1 cellular context compared by ENCODE assay signal in the genomic region with DNA sequence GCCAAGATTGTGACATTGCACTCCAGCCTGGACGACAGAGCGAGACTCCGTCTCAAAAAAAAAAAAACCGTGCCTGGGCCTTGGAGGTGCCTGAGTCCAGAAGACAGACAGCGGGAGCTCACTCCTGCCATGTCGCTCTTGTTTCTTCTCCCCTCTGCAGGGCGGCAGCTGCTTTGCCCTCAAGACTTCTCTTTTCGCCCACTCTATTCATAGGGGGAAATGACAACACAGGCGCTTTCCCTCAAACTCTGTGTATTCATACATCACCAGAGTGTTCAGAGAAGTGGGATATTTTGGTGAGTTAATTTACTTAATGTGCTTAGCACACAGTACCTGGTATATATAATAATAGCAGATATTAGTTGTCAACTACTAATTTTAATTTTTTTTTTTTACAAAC.
TF ChIP-seq lines count a peak whose summit lies in the region.

No MANE protein-coding gene starts in this region.

TF ChIP-seq in GM23338, 12 proteins besides CTCF, POLR2A, EP300 and RAD21:
- TF ChIP-seq ZNF331 (CRISPR knock-in tag; IDR thresholded peaks at IDR 0.05; ENCODE audit: low read depth), result no peak
- no peak for TF ChIP-seq EZH2phosphoT487 (IDR thresholded peaks at IDR 0.05; ENCODE audit: unreplicated experiment)
- TF ChIP-seq EZH2 (IDR thresholded peaks at IDR 0.05; ENCODE audit: low read depth, unreplicated experiment), result no peak
- TF ChIP-seq, protein P1, sequence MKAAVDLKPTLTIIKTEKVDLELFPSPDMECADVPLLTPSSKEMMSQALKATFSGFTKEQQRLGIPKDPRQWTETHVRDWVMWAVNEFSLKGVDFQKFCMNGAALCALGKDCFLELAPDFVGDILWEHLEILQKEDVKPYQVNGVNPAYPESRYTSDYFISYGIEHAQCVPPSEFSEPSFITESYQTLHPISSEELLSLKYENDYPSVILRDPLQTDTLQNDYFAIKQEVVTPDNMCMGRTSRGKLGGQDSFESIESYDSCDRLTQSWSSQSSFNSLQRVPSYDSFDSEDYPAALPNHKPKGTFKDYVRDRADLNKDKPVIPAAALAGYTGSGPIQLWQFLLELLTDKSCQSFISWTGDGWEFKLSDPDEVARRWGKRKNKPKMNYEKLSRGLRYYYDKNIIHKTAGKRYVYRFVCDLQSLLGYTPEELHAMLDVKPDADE (IDR thresholded peaks at IDR 0.05), result no peak
- no peak for TF ChIP-seq JUNB (IDR thresholded peaks at IDR 0.05; ENCODE audit: unreplicated experiment)
- TF ChIP-seq, protein P2, sequence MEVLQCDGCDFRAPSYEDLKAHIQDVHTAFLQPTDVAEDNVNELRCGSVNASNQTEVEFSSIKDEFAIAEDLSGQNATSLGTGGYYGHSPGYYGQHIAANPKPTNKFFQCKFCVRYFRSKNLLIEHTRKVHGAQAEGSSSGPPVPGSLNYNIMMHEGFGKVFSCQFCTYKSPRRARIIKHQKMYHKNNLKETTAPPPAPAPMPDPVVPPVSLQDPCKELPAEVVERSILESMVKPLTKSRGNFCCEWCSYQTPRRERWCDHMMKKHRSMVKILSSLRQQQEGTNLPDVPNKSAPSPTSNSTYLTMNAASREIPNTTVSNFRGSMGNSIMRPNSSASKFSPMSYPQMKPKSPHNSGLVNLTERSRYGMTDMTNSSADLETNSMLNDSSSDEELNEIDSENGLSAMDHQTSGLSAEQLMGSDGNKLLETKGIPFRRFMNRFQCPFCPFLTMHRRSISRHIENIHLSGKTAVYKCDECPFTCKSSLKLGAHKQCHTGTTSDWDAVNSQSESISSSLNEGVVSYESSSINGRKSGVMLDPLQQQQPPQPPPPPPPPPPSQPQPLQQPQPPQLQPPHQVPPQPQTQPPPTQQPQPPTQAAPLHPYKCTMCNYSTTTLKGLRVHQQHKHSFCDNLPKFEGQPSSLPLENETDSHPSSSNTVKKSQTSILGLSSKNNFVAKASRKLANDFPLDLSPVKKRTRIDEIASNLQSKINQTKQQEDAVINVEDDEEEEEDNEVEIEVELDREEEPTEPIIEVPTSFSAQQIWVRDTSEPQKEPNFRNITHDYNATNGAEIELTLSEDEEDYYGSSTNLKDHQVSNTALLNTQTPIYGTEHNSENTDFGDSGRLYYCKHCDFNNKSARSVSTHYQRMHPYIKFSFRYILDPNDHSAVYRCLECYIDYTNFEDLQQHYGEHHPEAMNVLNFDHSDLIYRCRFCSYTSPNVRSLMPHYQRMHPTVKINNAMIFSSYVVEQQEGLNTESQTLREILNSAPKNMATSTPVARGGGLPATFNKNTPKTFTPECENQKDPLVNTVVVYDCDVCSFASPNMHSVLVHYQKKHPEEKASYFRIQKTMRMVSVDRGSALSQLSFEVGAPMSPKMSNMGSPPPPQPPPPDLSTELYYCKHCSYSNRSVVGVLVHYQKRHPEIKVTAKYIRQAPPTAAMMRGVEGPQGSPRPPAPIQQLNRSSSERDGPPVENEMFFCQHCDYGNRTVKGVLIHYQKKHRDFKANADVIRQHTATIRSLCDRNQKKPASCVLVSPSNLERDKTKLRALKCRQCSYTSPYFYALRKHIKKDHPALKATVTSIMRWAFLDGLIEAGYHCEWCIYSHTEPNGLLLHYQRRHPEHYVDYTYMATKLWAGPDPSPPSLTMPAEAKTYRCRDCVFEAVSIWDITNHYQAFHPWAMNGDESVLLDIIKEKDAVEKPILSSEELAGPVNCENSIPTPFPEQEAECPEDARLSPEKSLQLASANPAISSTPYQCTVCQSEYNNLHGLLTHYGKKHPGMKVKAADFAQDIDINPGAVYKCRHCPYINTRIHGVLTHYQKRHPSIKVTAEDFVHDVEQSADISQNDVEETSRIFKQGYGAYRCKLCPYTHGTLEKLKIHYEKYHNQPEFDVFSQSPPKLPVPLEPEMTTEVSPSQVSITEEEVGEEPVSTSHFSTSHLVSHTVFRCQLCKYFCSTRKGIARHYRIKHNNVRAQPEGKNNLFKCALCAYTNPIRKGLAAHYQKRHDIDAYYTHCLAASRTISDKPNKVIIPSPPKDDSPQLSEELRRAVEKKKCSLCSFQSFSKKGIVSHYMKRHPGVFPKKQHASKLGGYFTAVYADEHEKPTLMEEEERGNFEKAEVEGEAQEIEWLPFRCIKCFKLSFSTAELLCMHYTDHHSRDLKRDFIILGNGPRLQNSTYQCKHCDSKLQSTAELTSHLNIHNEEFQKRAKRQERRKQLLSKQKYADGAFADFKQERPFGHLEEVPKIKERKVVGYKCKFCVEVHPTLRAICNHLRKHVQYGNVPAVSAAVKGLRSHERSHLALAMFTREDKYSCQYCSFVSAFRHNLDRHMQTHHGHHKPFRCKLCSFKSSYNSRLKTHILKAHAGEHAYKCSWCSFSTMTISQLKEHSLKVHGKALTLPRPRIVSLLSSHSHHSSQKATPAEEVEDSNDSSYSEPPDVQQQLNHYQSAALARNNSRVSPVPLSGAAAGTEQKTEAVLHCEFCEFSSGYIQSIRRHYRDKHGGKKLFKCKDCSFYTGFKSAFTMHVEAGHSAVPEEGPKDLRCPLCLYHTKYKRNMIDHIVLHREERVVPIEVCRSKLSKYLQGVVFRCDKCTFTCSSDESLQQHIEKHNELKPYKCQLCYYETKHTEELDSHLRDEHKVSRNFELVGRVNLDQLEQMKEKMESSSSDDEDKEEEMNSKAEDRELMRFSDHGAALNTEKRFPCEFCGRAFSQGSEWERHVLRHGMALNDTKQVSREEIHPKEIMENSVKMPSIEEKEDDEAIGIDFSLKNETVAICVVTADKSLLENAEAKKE (CRISPR knock-in tag; IDR thresholded peaks at IDR 0.05), result no peak
- no peak for TF ChIP-seq CREB1 (CRISPR knock-in tag; IDR thresholded peaks at IDR 0.05; ENCODE audit: low read depth)
- no peak for TF ChIP-seq ZNF114 (CRISPR knock-in tag; IDR thresholded peaks at IDR 0.05)
- TF ChIP-seq POLR2AphosphoS5 (IDR thresholded peaks at IDR 0.05; ENCODE audit: low read depth), result no peak
- TF ChIP-seq, protein P3, sequence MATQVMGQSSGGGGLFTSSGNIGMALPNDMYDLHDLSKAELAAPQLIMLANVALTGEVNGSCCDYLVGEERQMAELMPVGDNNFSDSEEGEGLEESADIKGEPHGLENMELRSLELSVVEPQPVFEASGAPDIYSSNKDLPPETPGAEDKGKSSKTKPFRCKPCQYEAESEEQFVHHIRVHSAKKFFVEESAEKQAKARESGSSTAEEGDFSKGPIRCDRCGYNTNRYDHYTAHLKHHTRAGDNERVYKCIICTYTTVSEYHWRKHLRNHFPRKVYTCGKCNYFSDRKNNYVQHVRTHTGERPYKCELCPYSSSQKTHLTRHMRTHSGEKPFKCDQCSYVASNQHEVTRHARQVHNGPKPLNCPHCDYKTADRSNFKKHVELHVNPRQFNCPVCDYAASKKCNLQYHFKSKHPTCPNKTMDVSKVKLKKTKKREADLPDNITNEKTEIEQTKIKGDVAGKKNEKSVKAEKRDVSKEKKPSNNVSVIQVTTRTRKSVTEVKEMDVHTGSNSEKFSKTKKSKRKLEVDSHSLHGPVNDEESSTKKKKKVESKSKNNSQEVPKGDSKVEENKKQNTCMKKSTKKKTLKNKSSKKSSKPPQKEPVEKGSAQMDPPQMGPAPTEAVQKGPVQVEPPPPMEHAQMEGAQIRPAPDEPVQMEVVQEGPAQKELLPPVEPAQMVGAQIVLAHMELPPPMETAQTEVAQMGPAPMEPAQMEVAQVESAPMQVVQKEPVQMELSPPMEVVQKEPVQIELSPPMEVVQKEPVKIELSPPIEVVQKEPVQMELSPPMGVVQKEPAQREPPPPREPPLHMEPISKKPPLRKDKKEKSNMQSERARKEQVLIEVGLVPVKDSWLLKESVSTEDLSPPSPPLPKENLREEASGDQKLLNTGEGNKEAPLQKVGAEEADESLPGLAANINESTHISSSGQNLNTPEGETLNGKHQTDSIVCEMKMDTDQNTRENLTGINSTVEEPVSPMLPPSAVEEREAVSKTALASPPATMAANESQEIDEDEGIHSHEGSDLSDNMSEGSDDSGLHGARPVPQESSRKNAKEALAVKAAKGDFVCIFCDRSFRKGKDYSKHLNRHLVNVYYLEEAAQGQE (IDR thresholded peaks at IDR 0.05; ENCODE audit: unreplicated experiment), result no peak
- TF ChIP-seq NANOG (IDR thresholded peaks at IDR 0.05; ENCODE audit: borderline replicate concordance), result no peak
- TF ChIP-seq STAT1 (IDR thresholded peaks at IDR 0.05; ENCODE audit: unreplicated experiment), result no peak
